In the genomic region with DNA sequence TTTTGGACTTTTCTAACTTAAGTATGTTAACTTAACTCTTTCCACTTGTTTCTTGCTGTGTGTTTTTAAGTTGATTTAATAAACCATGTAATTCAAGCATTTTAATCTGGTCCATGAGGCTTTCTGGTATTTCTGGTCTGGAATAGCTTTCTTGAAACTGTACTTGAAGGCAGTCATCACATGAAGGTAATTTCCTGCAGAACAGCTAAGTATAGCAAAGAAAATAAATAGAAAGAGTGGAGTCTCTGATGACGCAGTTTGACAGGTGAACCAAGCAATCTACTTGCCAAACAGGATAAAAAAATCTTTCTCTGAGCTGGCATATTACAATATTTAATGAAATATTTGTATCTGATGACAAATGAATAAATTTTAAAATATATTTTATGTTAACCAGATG, we compare ENCODE assay signal across 1 cellular context.
TF ChIP-seq lines count a peak whose summit lies in the region.

No MANE protein-coding gene starts in this region.

TF ChIP-seq in GM23338, 12 proteins besides CTCF, POLR2A, EP300 and RAD21 (continued from another document):
- TF ChIP-seq, protein P1, sequence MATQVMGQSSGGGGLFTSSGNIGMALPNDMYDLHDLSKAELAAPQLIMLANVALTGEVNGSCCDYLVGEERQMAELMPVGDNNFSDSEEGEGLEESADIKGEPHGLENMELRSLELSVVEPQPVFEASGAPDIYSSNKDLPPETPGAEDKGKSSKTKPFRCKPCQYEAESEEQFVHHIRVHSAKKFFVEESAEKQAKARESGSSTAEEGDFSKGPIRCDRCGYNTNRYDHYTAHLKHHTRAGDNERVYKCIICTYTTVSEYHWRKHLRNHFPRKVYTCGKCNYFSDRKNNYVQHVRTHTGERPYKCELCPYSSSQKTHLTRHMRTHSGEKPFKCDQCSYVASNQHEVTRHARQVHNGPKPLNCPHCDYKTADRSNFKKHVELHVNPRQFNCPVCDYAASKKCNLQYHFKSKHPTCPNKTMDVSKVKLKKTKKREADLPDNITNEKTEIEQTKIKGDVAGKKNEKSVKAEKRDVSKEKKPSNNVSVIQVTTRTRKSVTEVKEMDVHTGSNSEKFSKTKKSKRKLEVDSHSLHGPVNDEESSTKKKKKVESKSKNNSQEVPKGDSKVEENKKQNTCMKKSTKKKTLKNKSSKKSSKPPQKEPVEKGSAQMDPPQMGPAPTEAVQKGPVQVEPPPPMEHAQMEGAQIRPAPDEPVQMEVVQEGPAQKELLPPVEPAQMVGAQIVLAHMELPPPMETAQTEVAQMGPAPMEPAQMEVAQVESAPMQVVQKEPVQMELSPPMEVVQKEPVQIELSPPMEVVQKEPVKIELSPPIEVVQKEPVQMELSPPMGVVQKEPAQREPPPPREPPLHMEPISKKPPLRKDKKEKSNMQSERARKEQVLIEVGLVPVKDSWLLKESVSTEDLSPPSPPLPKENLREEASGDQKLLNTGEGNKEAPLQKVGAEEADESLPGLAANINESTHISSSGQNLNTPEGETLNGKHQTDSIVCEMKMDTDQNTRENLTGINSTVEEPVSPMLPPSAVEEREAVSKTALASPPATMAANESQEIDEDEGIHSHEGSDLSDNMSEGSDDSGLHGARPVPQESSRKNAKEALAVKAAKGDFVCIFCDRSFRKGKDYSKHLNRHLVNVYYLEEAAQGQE (IDR thresholded peaks at IDR 0.05; ENCODE audit: unreplicated experiment), result no peak
